ENCODE assay signal across 8 cellular contexts in the genomic region with DNA sequence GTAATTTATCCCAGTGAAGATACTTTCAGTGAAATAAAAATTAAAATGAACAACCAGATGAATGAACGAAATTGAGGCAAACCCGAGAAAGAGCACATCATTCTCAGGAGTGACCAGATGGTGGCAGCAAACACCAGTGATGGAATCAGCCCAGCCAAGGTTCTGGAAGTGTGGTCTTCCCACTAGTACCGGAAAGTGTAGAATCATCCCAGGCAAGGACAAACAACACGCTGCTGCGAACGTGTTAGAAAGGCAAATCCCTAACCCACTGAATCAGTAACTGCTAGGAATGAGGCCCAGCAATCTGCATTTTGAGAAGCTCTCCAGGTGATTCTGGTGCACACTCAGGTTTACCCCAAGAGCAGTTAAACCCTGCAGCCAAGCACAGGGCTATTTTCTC. TPM values are rescaled to one million over a fixed set of nuclear protein-coding genes. Genes with fewer than 3 reads are reported as not detected.
DNase-seq lines count a peak whose midpoint lies in the region; ATAC-seq and TF ChIP-seq lines count a peak whose summit lies in the region.

No MANE protein-coding gene starts in this region.

- H3K27me3 ChIP-seq in IMR-90 (ENCODE audit: control insufficient read depth, insufficient read depth, low read length), result peaks cover 14% of the 10 kb centered on the region; the same call in 1 of the 2 replicates

- no TSS peak for BruUV-seq in IMR-90 (replicated peaks; lab: Mats Ljungman, UMichigan)

- no peak overlapping the region for H3K4ac ChIP-seq in IMR-90 (ENCODE audit: low read depth, low read length)

- H2BK15ac ChIP-seq in IMR-90 (ENCODE audit: low read depth, low read length), result no peak overlapping the region

- no peak overlapping the region for H2BK5ac ChIP-seq in IMR-90 (ENCODE audit: low read depth, low read length, poor library complexity, severe bottlenecking)

- no peak overlapping the region for H2BK120ac ChIP-seq in IMR-90 (ENCODE audit: low read depth, low read length)

- H3K9me3 ChIP-seq in IMR-90 (ENCODE audit: control insufficient read depth, insufficient read depth, low read length), result no peaks in the 10 kb centered on the region

- TF ChIP-seq CTCF in IMR-90 (conservative IDR thresholded peaks at IDR 0.05; ENCODE audit: low read depth, low read length), result peak; percentile 92

- H2BK20ac ChIP-seq in IMR-90 (ENCODE audit: low read depth, low read length), result no peak overlapping the region

- no peak overlapping the region for H3K18ac ChIP-seq in IMR-90 (ENCODE audit: low read depth, low read length)

- H4K91ac ChIP-seq in IMR-90 (ENCODE audit: insufficient read depth, low read depth, low read length), result no peak overlapping the region

- H2AK9ac ChIP-seq in IMR-90 (replicated peaks; ENCODE audit: low read depth, low read length, poor library complexity), result no peak overlapping the region

- CTCF ChIA-PET in IMR-90 (lab: Yijun Ruan, JAX), result no interaction called here

- H3K27ac ChIP-seq in IMR-90 (ENCODE audit: insufficient read depth, low read length), result no peak overlapping the region

- no peak overlapping the region for H3K23ac ChIP-seq in IMR-90 (ENCODE audit: low read depth, low read length)

- no peaks in the 10 kb centered on the region; the same call in 1 of the 2 replicates for H3K4me1 ChIP-seq in IMR-90 (ENCODE audit: control insufficient read depth, insufficient read depth, low read length)

- H3K79me1 ChIP-seq in IMR-90 (ENCODE audit: low read depth in 1 of 2, low read length in 2 of 2), result no peaks in the 10 kb centered on the region

- in situ Hi-C loops in IMR-90 (cut with MboI; ENCODE audit: low sequenced_read_pairs), result loop anchor here (10.0 kb wide), 2 partner anchors 320 to 620 kb away; no protein-coding TSS in a partner anchor

- no peak for TF ChIP-seq POLR2A in IMR-90 (IDR thresholded peaks at IDR 0.05; ENCODE audit: low read depth, low read length)

- H4K5ac ChIP-seq in IMR-90 (ENCODE audit: low read depth, low read length), result no peak overlapping the region

- peak; percentile 90 for TF ChIP-seq RAD21 in IMR-90 (IDR thresholded peaks at IDR 0.05; ENCODE audit: low read length)

- no peak overlapping the region for H4K8ac ChIP-seq in IMR-90 (ENCODE audit: low read depth in 2 of 2, low read length in 2 of 2)

- H3K36me3 ChIP-seq in IMR-90 (ENCODE audit: control insufficient read depth, insufficient read depth, low read length), result no peaks in the 10 kb centered on the region

- peak overlapping the region; percentile 39 for H2AFZ ChIP-seq in IMR-90 (replicated peaks; ENCODE audit: low read length, poor library complexity)

- 0 out of 2 replicates have a peak overlapping the region, but pooled peaks have one; percentile 40 for H3K4me2 ChIP-seq in IMR-90 (ENCODE audit: low read depth, low read length)

- DNase-seq in SKM-1 (lab: John Stamatoyannopoulos, UW; ENCODE audit: unreplicated experiment) (peak; percentile 8), SKM-1 treated with dmso at 0.1 percent for 144 hours (lab: John Stamatoyannopoulos, UW; ENCODE audit: unreplicated experiment) (no peak), IMR-90 (peak; percentile 65), RPMI7951 (ENCODE audit: low read depth) (peak; percentile 61), epidermal melanocyte (ENCODE audit: insufficient read length, low spot score) (peak; percentile 76), midbrain (lab: John Stamatoyannopoulos, UW) (peak; percentile 58)

- H3K4me3 ChIP-seq in IMR-90 (ENCODE audit: insufficient read depth, low read depth, low read length), result no peak overlapping the region

- dilution Hi-C loops in IMR-90 (cut with HindIII; ENCODE audit: low sequenced_read_pairs, unreplicated experiment), result no loop called here

- H3K14ac ChIP-seq in IMR-90 (replicated peaks; ENCODE audit: low read depth, low read length), result no peak overlapping the region

- H2AK5ac ChIP-seq in IMR-90 (ENCODE audit: low read depth, low read length), result no peak overlapping the region

- WGBS in IMR-90 (ENCODE audit: extremely low coverage in 2 of 2, insufficient read length in 1 of 2), 2 experiments, result 9% methylated on average over 3 of the region's 6 CpGs; no CpG with 5 or more reads in 1 of the 2 experiments

- POLR2A ChIA-PET in IMR-90 (lab: Charles Lee; ENCODE audit: unreplicated experiment), result no interaction called here

- no peak overlapping the region for H3K56ac ChIP-seq in IMR-90 (ENCODE audit: extremely low read depth, insufficient read depth, low read length)

- no peak overlapping the region for H3K9ac ChIP-seq in IMR-90 (ENCODE audit: low read depth, low read length)

- ATAC-seq in IMR-90 (ENCODE audit: low read depth) (peak; percentile 87), GM21528 (IDR thresholded peaks at IDR 0.05; ENCODE audit: low FRiP score, unreplicated experiment) (no peak), HG02588 (IDR thresholded peaks at IDR 0.05; ENCODE audit: unreplicated experiment) (no peak)

- H4K20me1 ChIP-seq in IMR-90 (ENCODE audit: insufficient read depth, low read length), result no peaks in the 10 kb centered on the region

- no peaks in the 10 kb centered on the region for H3K9me1 ChIP-seq in IMR-90 (ENCODE audit: insufficient read depth, low read length)

- intact Hi-C loops in IMR-90 (cut with micrococcal nuclease), result loop anchor here (5.0 to 10.0 kb wide), 4 partner anchors 168 to 470 kb away; a partner anchor contains a TSS

TF ChIP-seq in IMR-90, 13 proteins besides CTCF, POLR2A, EP300 and RAD21:
- TF ChIP-seq RCOR1 (IDR thresholded peaks at IDR 0.05; ENCODE audit: insufficient replicate concordance, low read length) (no peak), CEBPB (IDR thresholded peaks at IDR 0.05; ENCODE audit: low read depth, low read length) (no peak), NFE2L2 (IDR thresholded peaks at IDR 0.05; ENCODE audit: low read depth, low read length) (no peak), MAZ (IDR thresholded peaks at IDR 0.05; ENCODE audit: borderline replicate concordance, low read depth, low read length) (no peak), FOS (IDR thresholded peaks at IDR 0.05; ENCODE audit: low read depth, low read length) (no peak), SMC3 (IDR thresholded peaks at IDR 0.05; ENCODE audit: low read depth, low read length) (peak; percentile 83)
TF ChIP-seq in IMR-90: peak in this region for 1.

RNA-seq across cellular contexts. Expression of a gene that starts 15.5 kb away (rescaled TPM):
- total RNA-seq in IMR-90 (2012; rRNA removed), result not detected in 2 replicates
- polyA plus RNA-seq in IMR-90 (2012; rRNA removed), result not detected in 2 replicates
- not detected in 2 replicates for polyA plus RNA-seq in IMR-90 (2012; cell fraction: cytosol; rRNA removed)
- not detected in 2 replicates for polyA plus RNA-seq in IMR-90 (2012; cell fraction: nucleus; rRNA removed; ENCODE audit: low replicate concordance)
- not detected in 2 replicates for total RNA-seq in RPMI7951 (2014; rRNA removed; shearing (Covaris generic))

RNA-seq across cellular contexts. Expression of a gene that starts 19.2 kb away (rescaled TPM):
- not detected in 2 replicates for total RNA-seq in IMR-90 (2012; rRNA removed)
- polyA plus RNA-seq in IMR-90 (2012; rRNA removed), result not detected in 2 replicates
- polyA plus RNA-seq in IMR-90 (2012; cell fraction: cytosol; rRNA removed), result not detected in 2 replicates
- not detected in 2 replicates for polyA plus RNA-seq in IMR-90 (2012; cell fraction: nucleus; rRNA removed; ENCODE audit: low replicate concordance)
- not detected in 2 replicates for total RNA-seq in RPMI7951 (2014; rRNA removed; shearing (Covaris generic))

RNA-seq across cellular contexts. Expression of a gene that starts 55.7 kb away (rescaled TPM):
- total RNA-seq in IMR-90 (2012; rRNA removed), result 14.9 and 18.1 TPM in 2 replicates
- 7.2 and 7.3 TPM in 2 replicates for polyA plus RNA-seq in IMR-90 (2012; rRNA removed)
- 2.3 and 4.7 TPM in 2 replicates for polyA plus RNA-seq in IMR-90 (2012; cell fraction: cytosol; rRNA removed)
- 7.2 and 11.8 TPM in 2 replicates for polyA plus RNA-seq in IMR-90 (2012; cell fraction: nucleus; rRNA removed; ENCODE audit: low replicate concordance)
- 7.8 and 8.1 TPM in 2 replicates for total RNA-seq in RPMI7951 (2014; rRNA removed; shearing (Covaris generic))
